ENCODE assay signal across 10 cellular contexts in genomic region chr14:71752111-71752738, GRCh38.
"Had no signal": no experiment of that assay in that cellular context is flagged by ENCODE, and none has a peak within 500 bp of the region (broad histone marks: within the 10 kb centered on the region; RNA-seq: fewer than 3 reads in every experiment).

No MANE protein-coding gene starts in this region.

- H3K36me3 Mint-ChIP-seq: activated naive CD4-positive, alpha-beta T cell treated with anti-CD3 and anti-CD28 coated beads, Interleukin-2, amount 50 U/mL, for 24 hours had no signal

- H3K27me3 ChIP-seq: gastrocnemius medialis, heart right ventricle, right atrium auricular region, suprapubic skin, upper lobe of right lung had no signal

- H3K27ac ChIP-seq: gastrocnemius medialis, heart right ventricle, right atrium auricular region, suprapubic skin, upper lobe of right lung had no signal

- H3K4me1 Mint-ChIP-seq: activated naive CD4-positive, alpha-beta T cell treated with anti-CD3 and anti-CD28 coated beads, Interleukin-2, amount 50 U/mL, for 24 hours had no signal

- H3K4me3 ChIP-seq: lung, right atrium auricular region, suprapubic skin, upper lobe of right lung had no signal

- H3K27me3 Mint-ChIP-seq: activated naive CD4-positive, alpha-beta T cell treated with anti-CD3 and anti-CD28 coated beads, Interleukin-2, amount 50 U/mL, for 24 hours had no signal

- H3K4me1 ChIP-seq: gastrocnemius medialis had no signal

- H3K36me3 ChIP-seq: gastrocnemius medialis, heart right ventricle, right atrium auricular region, suprapubic skin, upper lobe of right lung had no signal

- H3K27ac Mint-ChIP-seq: activated CD4-positive, alpha-beta memory T cell treated with anti-CD3 and anti-CD28 coated beads for 36 hours; activated naive CD4-positive, alpha-beta T cell treated with anti-CD3 and anti-CD28 coated beads, Interleukin-2, amount 50 U/mL, for 24 hours had no signal

- H3K9me3 ChIP-seq: gastrocnemius medialis, upper lobe of right lung had no signal

- H3K4me3 Mint-ChIP-seq: activated CD4-positive, alpha-beta memory T cell treated with anti-CD3 and anti-CD28 coated beads for 36 hours; activated naive CD4-positive, alpha-beta T cell treated with anti-CD3 and anti-CD28 coated beads, Interleukin-2, amount 50 U/mL, for 24 hours; activated T-cell treated with anti-CD3 and anti-CD28 coated beads, Interleukin-2, amount 50 U/mL, for 4 hours; naive thymus-derived CD8-positive, alpha-beta T cell had no signal
